In the genomic region with DNA sequence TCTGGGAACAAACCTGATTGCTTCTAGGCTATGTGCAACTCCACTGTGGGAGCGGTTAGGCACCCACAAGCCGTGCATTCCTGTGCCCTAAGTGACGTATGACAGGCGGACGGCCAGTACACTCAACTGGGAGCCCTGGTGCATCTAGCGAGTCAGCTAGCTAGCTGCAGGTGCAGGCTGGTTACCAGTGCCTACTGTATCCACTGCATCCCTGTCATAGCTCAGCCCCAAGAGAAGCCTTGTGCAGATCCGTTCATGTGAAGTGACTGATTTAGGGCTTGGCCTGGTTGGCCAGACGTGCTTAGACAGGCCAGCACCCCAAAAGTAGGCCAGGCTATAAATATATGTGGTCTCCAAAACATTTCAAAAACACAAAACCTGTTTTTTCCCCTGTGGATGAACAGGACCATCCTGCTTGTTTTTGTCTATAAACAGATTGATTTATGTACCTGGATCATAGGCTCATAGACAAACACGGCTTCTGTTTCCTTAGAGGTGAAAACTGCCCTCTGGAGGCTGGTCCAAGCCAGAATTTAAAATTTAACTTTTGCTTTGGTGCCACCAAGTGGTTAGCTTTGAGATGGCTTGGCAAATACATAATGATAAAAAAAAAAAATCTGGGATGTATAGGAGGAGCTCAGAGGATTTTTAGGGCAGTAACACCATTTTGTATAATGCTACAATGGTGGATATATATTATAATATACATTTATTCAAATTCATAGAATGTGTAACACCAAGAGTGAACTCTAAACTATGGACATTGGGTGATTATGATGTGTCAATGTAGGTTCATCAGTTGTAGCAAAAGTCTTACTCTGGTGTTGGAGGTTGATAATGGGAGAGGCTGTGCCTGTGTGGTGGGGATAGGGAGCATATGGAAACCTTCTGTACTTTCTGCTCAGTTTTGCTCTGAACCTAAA, we compare ENCODE assay signal across 8 cellular contexts.
A peak's percentile ranks its signal among the peaks of the same experiment; 100 is the strongest.
DNase-seq lines count a peak whose midpoint lies in the region; ATAC-seq and TF ChIP-seq lines count a peak whose summit lies in the region.

No MANE protein-coding gene starts in this region.

- peak; percentile 87 for TF ChIP-seq CTCF in AG04450 (IDR thresholded peaks at IDR 0.05; ENCODE audit: low read depth, low read length)

- peak; percentile 92 for ATAC-seq in GM18511 (IDR thresholded peaks at IDR 0.05; ENCODE audit: unreplicated experiment)
- peak; percentile 84 for ATAC-seq in HG02970 (IDR thresholded peaks at IDR 0.05; ENCODE audit: low FRiP score, unreplicated experiment)

- H3K9me3 ChIP-seq in AG04450 (ENCODE audit: control insufficient read depth, insufficient read depth, low read length): no peaks in the 10 kb centered on the region

- no peaks in the 10 kb centered on the region for H3K27me3 ChIP-seq in AG04450 (ENCODE audit: control insufficient read depth, insufficient read depth, low read length)

- CTCF ChIA-PET in AG04450 (lab: Charles Lee): interaction anchor here (0.5 to 2.8 kb wide), 66 partner anchors 9 to 1080 kb away, joined by 3 to 64 read pairs (median 4); partner anchors contain the start of genes DNAJB4, FUBP1, IFI44L and MIGA1

- H3K27ac ChIP-seq in AG04450 (ENCODE audit: low read depth, low read length): no peak overlapping the region

- no peak overlapping the region for H3K4me3 ChIP-seq in AG04450 (ENCODE audit: low read depth, low read length)

- in situ Hi-C loops in T47D (cut with HindIII; ENCODE audit: low pct_unique_long_range_greater_than_20kb, low sequenced_read_pairs): no loop called here

- POLR2A ChIA-PET in AG04450 (lab: Yijun Ruan, JAX): interaction anchor here (0.6 to 3.2 kb wide), 3 partner anchors 109 to 333 kb away, joined by 3 to 15 read pairs (median 7); partner anchors contain the start of genes DNAJB4 and FUBP1

- DNase-seq in AG04450 (ENCODE audit: low read depth, low spot score) (peak; percentile 53), NCI-H187 treated with DMSO at 0.1 percent for 48 hours (lab: John Stamatoyannopoulos, UW) (peak; percentile 37), T-helper 9 cell (peak; percentile 11), T47D (ENCODE audit: low read depth in 1 of 2, low spot score in 1 of 2) (peak; percentile 23 to 80), iris pigment epithelial cell (ENCODE audit: low read depth) (peak; percentile 78)
- peak; percentile 46 to 58 for DNase-seq in stimulated activated CD4-positive, alpha-beta T cell treated with anti-CD3 and anti-CD28 coated beads, Interleukin-2, amount 100 ng/mL, for 24 hours

Comparison
In these comparisons a context has a peak if more than half of its experiments do, and no peak if none do; other contexts are left out.
1. DNase-seq: peak in every context shown above with its lines; median percentile 78 in iris pigment epithelial cell; 53 in AG04450; 52 in stimulated activated CD4-positive, alpha-beta T cell treated with anti-CD3 and anti-CD28 coated beads, Interleukin-2, amount 100 ng/mL, for 24 hours; 52 in T47D; 37 in NCI-H187 treated with DMSO at 0.1 percent for 48 hours; 11 in T-helper 9 cell.